ENCODE assay signal across 2 cellular contexts in the genomic region with DNA sequence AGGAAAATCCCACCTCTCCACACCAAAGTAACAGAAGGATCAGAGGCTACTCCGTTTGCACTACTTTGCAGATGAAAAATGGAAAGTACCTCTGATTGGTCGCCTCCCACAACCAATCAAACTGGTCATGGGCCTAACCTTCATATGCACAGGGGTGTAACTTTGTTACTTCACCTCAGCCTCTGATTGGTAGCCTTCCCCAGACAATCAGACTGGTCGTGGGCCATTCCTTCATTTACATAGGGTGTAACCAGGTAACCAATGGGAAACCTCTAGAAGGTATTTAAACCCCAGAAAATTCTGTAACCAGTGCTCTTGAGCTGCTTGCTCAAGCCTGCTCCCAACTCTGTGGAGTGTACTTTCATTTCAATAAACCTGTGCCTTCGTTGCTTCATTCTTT.
TF ChIP-seq lines count a peak whose summit lies in the region.

No MANE protein-coding gene starts in this region.

TF ChIP-seq in A549, 52 proteins besides CTCF, POLR2A, EP300 and RAD21 (continued from another document):
- TF ChIP-seq NR3C1 (IDR thresholded peaks at IDR 0.05): no peak
- TF ChIP-seq FOXS1 (CRISPR knock-in tag; IDR thresholded peaks at IDR 0.05): no peak
- TF ChIP-seq HOXB13 (CRISPR knock-in tag; IDR thresholded peaks at IDR 0.05; ENCODE audit: low read depth): no peak
- TF ChIP-seq, protein P1, sequence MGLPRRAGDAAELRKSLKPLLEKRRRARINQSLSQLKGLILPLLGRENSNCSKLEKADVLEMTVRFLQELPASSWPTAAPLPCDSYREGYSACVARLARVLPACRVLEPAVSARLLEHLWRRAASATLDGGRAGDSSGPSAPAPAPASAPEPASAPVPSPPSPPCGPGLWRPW (IDR thresholded peaks at IDR 0.05): no peak
- TF ChIP-seq EHF (CRISPR knock-in tag; IDR thresholded peaks at IDR 0.05): no peak
- no peak for TF ChIP-seq FOSL2 (IDR thresholded peaks at IDR 0.05)
- TF ChIP-seq FOSL2 (CRISPR knock-in tag; IDR thresholded peaks at IDR 0.05): no peak
- TF ChIP-seq HDAC2 (IDR thresholded peaks at IDR 0.05): no peak
- TF ChIP-seq EHMT2 (IDR thresholded peaks at IDR 0.05; ENCODE audit: low read depth): no peak
- TF ChIP-seq KDM1A (IDR thresholded peaks at IDR 0.05; ENCODE audit: low read depth): no peak
- no peak for TF ChIP-seq POLR2AphosphoS2 (conservative IDR thresholded peaks at IDR 0.05; ENCODE audit: low read length)
- no peak for TF ChIP-seq ZNF302 (CRISPR knock-in tag; IDR thresholded peaks at IDR 0.05)
- no peak for TF ChIP-seq ZFP36 (IDR thresholded peaks at IDR 0.05; ENCODE audit: borderline replicate concordance, partially characterized antibody)
- no peak for TF ChIP-seq RARB (CRISPR knock-in tag; IDR thresholded peaks at IDR 0.05)
- no peak for TF ChIP-seq ESRRA (IDR thresholded peaks at IDR 0.05; ENCODE audit: borderline replicate concordance, low read length)
- no peak for TF ChIP-seq JUN (IDR thresholded peaks at IDR 0.05)
- TF ChIP-seq, protein P2, sequence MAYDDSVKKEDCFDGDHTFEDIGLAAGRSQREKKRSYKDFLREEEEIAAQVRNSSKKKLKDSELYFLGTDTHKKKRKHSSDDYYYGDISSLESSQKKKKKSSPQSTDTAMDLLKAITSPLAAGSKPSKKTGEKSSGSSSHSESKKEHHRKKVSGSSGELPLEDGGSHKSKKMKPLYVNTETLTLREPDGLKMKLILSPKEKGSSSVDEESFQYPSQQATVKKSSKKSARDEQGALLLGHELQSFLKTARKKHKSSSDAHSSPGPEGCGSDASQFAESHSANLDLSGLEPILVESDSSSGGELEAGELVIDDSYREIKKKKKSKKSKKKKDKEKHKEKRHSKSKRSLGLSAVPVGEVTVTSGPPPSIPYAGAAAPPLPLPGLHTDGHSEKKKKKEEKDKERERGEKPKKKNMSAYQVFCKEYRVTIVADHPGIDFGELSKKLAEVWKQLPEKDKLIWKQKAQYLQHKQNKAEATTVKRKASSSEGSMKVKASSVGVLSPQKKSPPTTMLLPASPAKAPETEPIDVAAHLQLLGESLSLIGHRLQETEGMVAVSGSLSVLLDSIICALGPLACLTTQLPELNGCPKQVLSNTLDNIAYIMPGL (CRISPR knock-in tag; IDR thresholded peaks at IDR 0.05; ENCODE audit: borderline replicate concordance): no peak

TF ChIP-seq in GM12878, 131 proteins besides CTCF, POLR2A, EP300 and RAD21:
- TF ChIP-seq CBX5 (IDR thresholded peaks at IDR 0.05; ENCODE audit: low read depth) (no peak), BMI1 (IDR thresholded peaks at IDR 0.05; ENCODE audit: borderline replicate concordance) (no peak), NR2F1 (conservative IDR thresholded peaks at IDR 0.05) (no peak), EGR1 (IDR thresholded peaks at IDR 0.05; ENCODE audit: borderline replicate concordance in 1 of 2, low read depth in 2 of 2, low read length in 2 of 2) (no peak), SUZ12 (IDR thresholded peaks at IDR 0.05; ENCODE audit: unreplicated experiment) (no peak), IKZF1 (conservative IDR thresholded peaks at IDR 0.05) (no peak), FOXM1 (IDR thresholded peaks at IDR 0.05; ENCODE audit: low read depth, low read length) (no peak), SRF (IDR thresholded peaks at IDR 0.05; ENCODE audit: low read depth in 2 of 2, low read length in 2 of 2) (no peak), PML (IDR thresholded peaks at IDR 0.05; ENCODE audit: low read length) (no peak), CBFB (IDR thresholded peaks at IDR 0.05; ENCODE audit: low read depth) (no peak), SPI1 (IDR thresholded peaks at IDR 0.05; ENCODE audit: borderline replicate concordance, insufficient read depth, low read depth, low read length) (no peak), STAT3 (IDR thresholded peaks at IDR 0.05; ENCODE audit: low read depth, low read length) (no peak), BCL11A (IDR thresholded peaks at IDR 0.05; ENCODE audit: low read depth, low read length) (no peak), EZH2 (IDR thresholded peaks at IDR 0.05; ENCODE audit: borderline replicate concordance, control insufficient read depth, low read depth, low read length) (no peak), TCF3 (IDR thresholded peaks at IDR 0.05; ENCODE audit: borderline replicate concordance, insufficient read depth, low read depth, low read length) (no peak)
- TF ChIP-seq, protein P3, sequence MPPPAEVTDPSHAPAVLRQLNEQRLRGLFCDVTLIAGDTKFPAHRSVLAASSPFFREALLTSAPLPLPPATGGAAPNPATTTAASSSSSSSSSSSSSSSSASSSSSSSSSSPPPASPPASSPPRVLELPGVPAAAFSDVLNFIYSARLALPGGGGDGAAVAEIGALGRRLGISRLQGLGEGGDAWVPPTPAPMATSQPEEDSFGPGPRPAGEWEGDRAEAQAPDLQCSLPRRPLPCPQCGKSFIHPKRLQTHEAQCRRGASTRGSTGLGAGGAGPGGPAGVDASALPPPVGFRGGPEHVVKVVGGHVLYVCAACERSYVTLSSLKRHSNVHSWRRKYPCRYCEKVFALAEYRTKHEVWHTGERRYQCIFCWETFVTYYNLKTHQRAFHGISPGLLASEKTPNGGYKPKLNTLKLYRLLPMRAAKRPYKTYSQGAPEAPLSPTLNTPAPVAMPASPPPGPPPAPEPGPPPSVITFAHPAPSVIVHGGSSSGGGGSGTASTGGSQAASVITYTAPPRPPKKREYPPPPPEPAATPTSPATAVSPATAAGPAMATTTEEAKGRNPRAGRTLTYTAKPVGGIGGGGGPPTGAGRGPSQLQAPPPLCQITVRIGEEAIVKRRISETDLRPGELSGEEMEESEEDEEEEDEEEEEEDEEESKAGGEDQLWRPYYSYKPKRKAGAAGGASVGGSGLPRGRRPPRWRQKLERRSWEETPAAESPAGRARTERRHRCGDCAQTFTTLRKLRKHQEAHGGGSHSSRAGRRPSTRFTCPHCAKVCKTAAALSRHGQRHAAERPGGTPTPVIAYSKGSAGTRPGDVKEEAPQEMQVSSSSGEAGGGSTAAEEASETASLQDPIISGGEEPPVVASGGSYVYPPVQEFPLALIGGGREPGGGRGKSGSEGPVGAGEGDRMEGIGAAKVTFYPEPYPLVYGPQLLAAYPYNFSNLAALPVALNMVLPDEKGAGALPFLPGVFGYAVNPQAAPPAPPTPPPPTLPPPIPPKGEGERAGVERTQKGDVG (CRISPR knock-in tag; IDR thresholded peaks at IDR 0.05): no peak
